Comparison of ENCODE assay signal across 8 cellular contexts in the genomic region with DNA sequence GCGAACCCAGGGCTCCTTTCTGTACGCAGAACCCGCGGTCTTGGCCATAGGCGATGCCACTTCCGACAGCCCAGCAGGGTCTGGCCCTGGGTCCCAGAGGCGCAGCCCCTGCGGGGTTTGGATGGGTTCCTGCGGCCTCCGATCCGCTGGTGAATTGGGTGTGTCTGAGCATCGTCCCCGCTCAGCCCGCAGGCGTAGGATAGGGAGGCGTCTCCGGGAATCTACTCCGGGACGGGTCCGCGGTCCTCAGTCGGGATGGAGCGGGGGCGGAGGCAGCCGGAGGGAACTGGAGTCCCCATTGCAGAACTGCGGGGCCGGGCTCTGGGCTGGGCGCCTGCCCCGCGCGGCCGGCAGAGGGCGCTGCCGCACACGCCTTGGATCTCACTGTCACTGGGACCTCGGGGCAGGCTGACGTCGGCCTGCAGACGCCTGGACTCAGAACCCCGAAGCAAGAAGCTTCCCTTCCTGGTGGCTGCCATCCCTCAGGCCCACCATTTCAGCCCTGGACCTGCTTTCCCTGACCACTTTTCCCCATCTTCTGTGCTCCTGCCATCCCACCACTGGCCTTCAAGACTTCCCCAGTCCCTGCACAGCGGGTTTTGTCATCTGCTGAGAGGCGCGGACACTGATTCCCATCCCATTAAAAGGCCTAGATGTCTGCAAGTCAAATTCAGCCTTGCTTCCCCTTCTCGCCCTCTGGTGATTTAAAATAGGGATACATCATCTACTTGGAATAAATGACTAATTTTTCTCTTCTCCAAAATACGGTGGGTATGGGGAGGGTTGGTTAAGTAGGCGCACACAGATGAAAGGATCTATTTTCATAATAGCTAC. TPM values are rescaled to one million over a fixed set of nuclear protein-coding genes. Genes with fewer than 3 reads are reported as not detected.
DNase-seq lines count a peak whose midpoint lies in the region; ATAC-seq and TF ChIP-seq lines count a peak whose summit lies in the region.

No MANE protein-coding gene starts in this region.

- POLR2A ChIA-PET in naive thymus-derived CD8-positive, alpha-beta T cell (lab: Charles Lee): interaction anchor here (0.5 to 2.1 kb wide), 5 partner anchors 69 to 1404 kb away, joined by 3 to 8 read pairs (median 4); partner anchors contain the start of genes ATG13 and HARBI1

- H3K9ac ChIP-seq in HUES64 (ENCODE audit: low read depth, low read length) (no peak overlapping the region), fibroblast of lung (ENCODE audit: insufficient read depth, low read length) (peak overlapping the region; percentile 70)

- H3K36me3 ChIP-seq in HUES64 (ENCODE audit: insufficient read depth, low read length) (no peaks in the 10 kb centered on the region), fibroblast of lung (ENCODE audit: control insufficient read depth, insufficient read depth, low read length) (no peaks in the 10 kb centered on the region)

- H3K4me3 ChIP-seq in HUES64 (ENCODE audit: low read length): peak overlapping the region; percentile 56
- peak overlapping the region; percentile 34 to 67 (median 54) for H3K4me3 ChIP-seq in fibroblast of lung (replicated peaks in 1 of 4; ENCODE audit: control extremely low read depth in 1 of 4, insufficient read depth in 1 of 4, low read depth in 3 of 4, low read length in 4 of 4)

- H3K27ac ChIP-seq in HUES64 (ENCODE audit: low read depth, low read length): no peak overlapping the region; the same call in 1 of the 2 replicates
- peak overlapping the region; percentile 80 for H3K27ac ChIP-seq in fibroblast of lung (ENCODE audit: insufficient read depth, low read length)

- no peak overlapping the region for H3K27ac Mint-ChIP-seq in naive thymus-derived CD8-positive, alpha-beta T cell
- H3K27ac Mint-ChIP-seq in stimulated activated memory B cell treated with anti-CD40 and anti-IgM and Interleukin-4, amounts not matched to agents 10 μg/mL and 1 μg/mL and 100 μg/mL, for 72 hours: no peak overlapping the region

- ATAC-seq in GM21381 (IDR thresholded peaks at IDR 0.05; ENCODE audit: unreplicated experiment): peak; percentile 69
- peak; percentile 77 to 79 for ATAC-seq in naive thymus-derived CD8-positive, alpha-beta T cell
- ATAC-seq in stimulated activated memory B cell treated with anti-CD40 and anti-IgM and Interleukin-4, amounts not matched to agents 10 μg/mL and 1 μg/mL and 100 μg/mL, for 72 hours: peak; percentile 89

- peak overlapping the region; percentile 60 for H2AFZ ChIP-seq in fibroblast of lung (ENCODE audit: low read length)

- H3K79me2 ChIP-seq in fibroblast of lung (ENCODE audit: control insufficient read depth, insufficient read depth, low read length): peaks cover 2% of the 10 kb centered on the region

- no peaks in the 10 kb centered on the region for H4K20me1 ChIP-seq in fibroblast of lung (ENCODE audit: control insufficient read depth, extremely low read depth, insufficient read depth, low read length)

- H3K4me1 Mint-ChIP-seq in naive thymus-derived CD8-positive, alpha-beta T cell: peaks cover 8 to 33% (median 26%) of the 10 kb centered on the region in 4 donors
- H3K4me1 Mint-ChIP-seq in stimulated activated memory B cell treated with anti-CD40 and anti-IgM and Interleukin-4, amounts not matched to agents 10 μg/mL and 1 μg/mL and 100 μg/mL, for 72 hours: peaks cover 29% of the 10 kb centered on the region

- no peaks in the 10 kb centered on the region for H3K36me3 Mint-ChIP-seq in naive thymus-derived CD8-positive, alpha-beta T cell
- H3K36me3 Mint-ChIP-seq in stimulated activated memory B cell treated with anti-CD40 and anti-IgM and Interleukin-4, amounts not matched to agents 10 μg/mL and 1 μg/mL and 100 μg/mL, for 72 hours: no peaks in the 10 kb centered on the region

- H3K27me3 ChIP-seq in HUES64 (ENCODE audit: insufficient read depth, low read length) (peaks cover 31% of the 10 kb centered on the region), fibroblast of lung (ENCODE audit: control insufficient read depth, insufficient read depth, low read length) (no peaks in the 10 kb centered on the region)

- peaks cover 9 to 43% (median 16%) of the 10 kb centered on the region in 5 donors for H3K27me3 Mint-ChIP-seq in naive thymus-derived CD8-positive, alpha-beta T cell
- peaks cover 69% of the 10 kb centered on the region for H3K27me3 Mint-ChIP-seq in stimulated activated memory B cell treated with anti-CD40 and anti-IgM and Interleukin-4, amounts not matched to agents 10 μg/mL and 1 μg/mL and 100 μg/mL, for 72 hours

- peaks cover 0 to 3% (median 0%) of the 10 kb centered on the region in 9 donors for H3K9me3 Mint-ChIP-seq in naive thymus-derived CD8-positive, alpha-beta T cell
- peaks cover 3% of the 10 kb centered on the region for H3K9me3 Mint-ChIP-seq in stimulated activated memory B cell treated with anti-CD40 and anti-IgM and Interleukin-4, amounts not matched to agents 10 μg/mL and 1 μg/mL and 100 μg/mL, for 72 hours

- H3K4me1 ChIP-seq in HUES64 (ENCODE audit: insufficient read depth, low read length) (peaks cover 46% of the 10 kb centered on the region), fibroblast of lung (ENCODE audit: control insufficient read depth, extremely low read depth, insufficient read depth, low read length) (peaks cover 19% of the 10 kb centered on the region)

- WGBS in HUES64: 7% methylated on average over 44 of the region's 46 CpGs

- H3K4me2 ChIP-seq in fibroblast of lung (ENCODE audit: extremely low read depth, insufficient read depth, low read length): peak overlapping the region; percentile 94

- H3K9me3 ChIP-seq in HUES64 (ENCODE audit: insufficient read depth, low read depth, low read length) (peaks cover 4% of the 10 kb centered on the region; the same call in 1 of the 2 replicates), fibroblast of lung (ENCODE audit: control insufficient read depth, insufficient read depth, low read depth, low read length) (no peaks in the 10 kb centered on the region)

- peak; percentile 70 to 90 for TF ChIP-seq CTCF in fibroblast of lung (conservative IDR thresholded peaks at IDR 0.05 in 1 of 2, IDR thresholded peaks at IDR 0.05 in 1 of 2; ENCODE audit: low read depth in 1 of 2, low read length in 2 of 2)

- DNase-seq in COLO829 (ENCODE audit: low spot score): peak; percentile 76
- peak; percentile 92 for DNase-seq in RKO (ENCODE audit: low spot score)
- DNase-seq in activated T-helper 1 cell treated with anti-CD3 and anti-CD28 coated beads, Interleukin-2, amount 50 U/mL, for 16 hours (ENCODE audit: low read depth in 1 of 2, low spot score in 1 of 2): peak; percentile 70 to 76
- peak; percentile 82 to 85 for DNase-seq in fibroblast of lung (ENCODE audit: low read depth in 2 of 2)
- DNase-seq in naive thymus-derived CD8-positive, alpha-beta T cell: peak; percentile 63 to 86 (median 80)

- peak overlapping the region; percentile 30 to 86 (median 73) for H3K4me3 Mint-ChIP-seq in naive thymus-derived CD8-positive, alpha-beta T cell
- no peak overlapping the region for H3K4me3 Mint-ChIP-seq in stimulated activated memory B cell treated with anti-CD40 and anti-IgM and Interleukin-4, amounts not matched to agents 10 μg/mL and 1 μg/mL and 100 μg/mL, for 72 hours

RNA-seq across cellular contexts. Expression of gene CREB3L1, which starts 38.3 kb away (rescaled TPM):
- polyA plus RNA-seq in HUES64 (2013, experiment 1 of 2): 4.6 TPM
- polyA plus RNA-seq in HUES64 (2013, experiment 2 of 2): 9.1 TPM
- 14.4 and 28.4 TPM in 2 replicates for total RNA-seq in fibroblast of lung
- polyA plus RNA-seq in fibroblast of lung: 18.8 and 31.2 TPM in 2 replicates
- polyA plus RNA-seq in fibroblast of lung (2012): 112 and 132 TPM in 2 replicates
- 267 and 318 TPM in 2 replicates for polyA minus RNA-seq in fibroblast of lung (ENCODE audit: low replicate concordance)
- total RNA-seq in naive thymus-derived CD8-positive, alpha-beta T cell: not detected
- not detected for polyA plus RNA-seq in naive thymus-derived CD8-positive, alpha-beta T cell

Comparison
In these comparisons a context has a peak if more than half of its experiments do, and no peak if none do; other contexts are left out.
1. RNA of gene CREB3L1, which starts 38.3 kb away (total RNA-seq): 14.4 to 28.4 TPM in fibroblast of lung; not detected in naive thymus-derived CD8-positive, alpha-beta T cell; every median in the first group is over 10 times any median in the second.
2. Peak in every context shown above with its lines, with median percentiles within 50 percentile points of each other: DNase-seq and ATAC-seq.